In genomic region chr7:44726250-44726649, GRCh38 we compare ENCODE assay signal across 1 cellular context.
TF ChIP-seq lines count a peak whose summit lies in the region.

No MANE protein-coding gene starts in this region.

TF ChIP-seq in GM12878, 131 proteins besides CTCF, POLR2A, EP300 and RAD21:
- TF ChIP-seq PBX3 (IDR thresholded peaks at IDR 0.05; ENCODE audit: insufficient replicate concordance, low read depth, low read length): peak; percentile 45
- TF ChIP-seq PKNOX1 (IDR thresholded peaks at IDR 0.05): peak; percentile 72
